ENCODE assay signal across 19 cellular contexts in the genomic region with DNA sequence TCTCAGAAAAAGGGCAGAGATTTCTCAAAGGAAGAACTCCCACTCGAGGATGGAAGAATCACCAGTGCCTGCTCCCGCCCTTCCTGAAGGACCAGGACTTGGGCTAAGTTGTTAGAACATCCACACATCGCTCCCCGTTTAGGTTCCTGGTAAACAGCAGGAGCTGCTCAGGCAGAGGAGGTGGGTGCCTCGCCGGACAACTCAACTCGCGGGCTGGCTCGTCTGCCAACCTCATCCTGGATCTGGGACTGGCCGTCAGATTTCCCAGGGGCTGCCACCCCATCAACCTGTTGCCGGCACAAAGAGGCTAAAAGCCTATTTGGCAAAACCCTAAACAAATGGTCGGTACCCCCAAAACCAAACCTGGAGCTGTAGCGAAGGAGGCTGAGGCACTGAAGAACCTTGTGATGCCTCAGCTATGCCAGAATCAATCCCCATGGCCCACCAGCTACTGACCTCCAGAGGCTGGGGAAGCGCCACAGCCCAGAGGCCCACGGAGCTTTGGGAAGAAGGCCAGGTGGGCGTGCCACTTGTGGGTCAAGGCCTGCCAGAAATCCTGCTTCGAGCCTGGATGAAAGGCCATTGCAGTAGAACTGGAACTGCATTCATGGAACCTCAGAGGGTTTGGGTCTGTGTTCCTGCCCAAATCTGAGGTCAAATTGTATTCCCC. TPM values are rescaled to one million over a fixed set of nuclear protein-coding genes. Genes with fewer than 3 reads are reported as not detected.
A peak's percentile ranks its signal among the peaks of the same experiment; 100 is the strongest.
DNase-seq lines count a peak whose midpoint lies in the region; TF ChIP-seq lines count a peak whose summit lies in the region.
"Had no signal": no experiment of that assay in that cellular context is flagged by ENCODE, and none has a peak within 500 bp of the region (broad histone marks: within the 10 kb centered on the region; RNA-seq: fewer than 3 reads in every experiment).

No MANE protein-coding gene starts in this region.

- no peak overlapping the region for H2AK5ac ChIP-seq in neuronal stem cell (ENCODE audit: low read depth, low read length)

- no peak overlapping the region for H2BK120ac ChIP-seq in neuronal stem cell (ENCODE audit: low read depth, low read length)

- no peak overlapping the region for H2AFZ ChIP-seq in neuronal stem cell (ENCODE audit: low read length)

- peak overlapping the region; percentile 77 for H3K18ac ChIP-seq in neuronal stem cell (ENCODE audit: low read length)

- H3K27ac Mint-ChIP-seq in nephron = peak overlapping the region in 2 of 3 experiments; percentile 13 to 43
- H3K27ac Mint-ChIP-seq: CD4-positive, CD25-positive, alpha-beta regulatory T cell; CD8-positive, alpha-beta T cell had no signal

- CTCF ChIA-PET in HEK293 (lab: Yijun Ruan, JAX) = no interaction called here

- H3K4ac ChIP-seq in neuronal stem cell (ENCODE audit: low read length) = no peak overlapping the region

- no peak for TF ChIP-seq CTCF in HEK293 (tag by site-specific recombination; IDR thresholded peaks at IDR 0.05)
- no peak for TF ChIP-seq CTCF in nephron (IDR thresholded peaks at IDR 0.05; ENCODE audit: unreplicated experiment in 3 of 3)

- H3K4me3 Mint-ChIP-seq in nephron = no peak overlapping the region
- H3K4me3 Mint-ChIP-seq: CD4-positive, CD25-positive, alpha-beta regulatory T cell; CD8-positive, alpha-beta T cell had no signal

- POLR2A ChIA-PET in HEK293 (lab: Yijun Ruan, JAX) = no interaction called here

- no peak overlapping the region for H3K14ac ChIP-seq in neuronal stem cell (ENCODE audit: low read length)

- no peaks in the 10 kb centered on the region for H3K27me3 ChIP-seq in neuronal stem cell (ENCODE audit: control insufficient read depth in 3 of 3, insufficient read depth in 3 of 3, low read depth in 1 of 3, low read length in 3 of 3)
- H3K27me3 ChIP-seq: BLaER1 had no signal

- H2BK12ac ChIP-seq in neuronal stem cell (ENCODE audit: low read length) = no peak overlapping the region

- no peaks in the 10 kb centered on the region for H3K36me3 Mint-ChIP-seq in nephron (ENCODE audit: low read depth)
- H3K36me3 Mint-ChIP-seq: CD4-positive, CD25-positive, alpha-beta regulatory T cell; CD8-positive, alpha-beta T cell had no signal

- H3K36me3 ChIP-seq in HEK293 (ENCODE audit: control insufficient read depth in 2 of 2, insufficient read depth in 1 of 2, low read length in 2 of 2) = no peaks in the 10 kb centered on the region
- H3K36me3 ChIP-seq in neuronal stem cell (replicated peaks in 1 of 2; ENCODE audit: control insufficient read depth in 2 of 2, insufficient read depth in 2 of 2, low read length in 2 of 2) = no peaks in the 10 kb centered on the region
- H3K36me3 ChIP-seq: BLaER1 had no signal

- H3K9me3 ChIP-seq in HEK293 (ENCODE audit: control insufficient read depth, insufficient read depth, low read depth, low read length) (no peaks in the 10 kb centered on the region), neuronal stem cell (replicated peaks in 1 of 2; ENCODE audit: control insufficient read depth in 2 of 2, insufficient read depth in 1 of 2, low read depth in 1 of 2, low read length in 2 of 2) (peaks cover 0 to 8% of the 10 kb centered on the region in 2 donors)
- H3K9me3 ChIP-seq: Caco-2 had no signal

- H3K27me3 Mint-ChIP-seq in nephron (ENCODE audit: low read depth) = peaks cover 7% of the 10 kb centered on the region
- H3K27me3 Mint-ChIP-seq: CD4-positive, CD25-positive, alpha-beta regulatory T cell had no signal

- DNase-seq in neuronal stem cell (ENCODE audit: low spot score) (no peak), KG1 (lab: John Stamatoyannopoulos, UW) (no peak), NOMO-1 (lab: John Stamatoyannopoulos, UW; ENCODE audit: unreplicated experiment in 2 of 2) (no peak), ACHN (no peak), SW480 (ENCODE audit: low spot score) (no peak)
- DNase-seq: Caco-2; CD4-positive, CD25-positive, alpha-beta regulatory T cell; CD8-positive, alpha-beta T cell; DMS153; DND-41; GOT3; H7; HCEC 1CT had no signal

- H3K9me3 Mint-ChIP-seq in nephron = peaks cover 10% of the 10 kb centered on the region

- no peak overlapping the region for H2BK5ac ChIP-seq in neuronal stem cell (ENCODE audit: low read length)

- no peaks in the 10 kb centered on the region for H3K4me1 ChIP-seq in HEK293 (ENCODE audit: control insufficient read depth, insufficient read depth, low read length)
- no peaks in the 10 kb centered on the region for H3K4me1 ChIP-seq in neuronal stem cell (ENCODE audit: control insufficient read depth in 2 of 2, insufficient read depth in 1 of 2, low read depth in 1 of 2, low read length in 2 of 2)
- H3K4me1 ChIP-seq: BLaER1, Caco-2 had no signal

- H3K9ac ChIP-seq in neuronal stem cell (ENCODE audit: low read depth, low read length, poor library complexity) = no peak overlapping the region
- H3K9ac ChIP-seq: BLaER1 had no signal

- no peak overlapping the region for H3K23ac ChIP-seq in neuronal stem cell (ENCODE audit: low read depth, low read length, poor library complexity)

- H3K27ac ChIP-seq in HEK293 (ENCODE audit: extremely low read depth, low read depth, low read length) (no peak overlapping the region), cingulate gyrus (ENCODE audit: low read depth, low read length) (peak overlapping the region; percentile 14), neuronal stem cell (replicated peaks; ENCODE audit: low read length) (no peak overlapping the region)
- H3K27ac ChIP-seq: 22Rv1, BLaER1, C4-2B had no signal

- H3K4me3 ChIP-seq in HEK293 (ENCODE audit: low read depth, low read length) = no peak overlapping the region
- H3K4me3 ChIP-seq in neuronal stem cell (ENCODE audit: low read length in 2 of 2) = no peak overlapping the region
- H3K4me3 ChIP-seq: BLaER1 had no signal

- peaks cover 6% of the 10 kb centered on the region for H3K4me1 Mint-ChIP-seq in nephron
- H3K4me1 Mint-ChIP-seq: CD4-positive, CD25-positive, alpha-beta regulatory T cell had no signal

- no peak overlapping the region for H2BK15ac ChIP-seq in neuronal stem cell (ENCODE audit: low read length)

- in situ Hi-C loops in ACHN (cut with HindIII; ENCODE audit: low pct_ligation_motif_present, low pct_unique_long_range_greater_than_20kb, low sequenced_read_pairs) = no loop called here

- H3K79me1 ChIP-seq in neuronal stem cell (ENCODE audit: low read depth, low read length) = peaks cover 2% of the 10 kb centered on the region

- no peak overlapping the region for H3K4me2 ChIP-seq in neuronal stem cell (ENCODE audit: insufficient read depth, low read length, poor library complexity, severe bottlenecking)
- H3K4me2 ChIP-seq: BLaER1 had no signal

- WGBS in neuronal stem cell (ENCODE audit: extremely low coverage in 2 of 2, insufficient read length in 2 of 2, insufficient replicate concordance in 1 of 2), 2 donors = no CpG with 5 or more reads among the region's 17 CpGs

- H4K8ac ChIP-seq in neuronal stem cell (ENCODE audit: low read depth, low read length) = no peak overlapping the region

- H4K91ac ChIP-seq in neuronal stem cell (ENCODE audit: low read depth, low read length, poor library complexity) = no peak overlapping the region

TF ChIP-seq in HEK293, 187 proteins besides CTCF, POLR2A, EP300 and RAD21:
- TF ChIP-seq SCRT2 (tag by site-specific recombination; IDR thresholded peaks at IDR 0.05) = 0 out of 2 replicates have a peak, but pooled peaks have one; percentile 12
- TF ChIP-seq ZNF423 (tag by site-specific recombination; IDR thresholded peaks at IDR 0.05) = no peak
- no peak for TF ChIP-seq KLF10 (tag by site-specific recombination; IDR thresholded peaks at IDR 0.05)
- TF ChIP-seq ZNF521 (tag by site-specific recombination; IDR thresholded peaks at IDR 0.05) = no peak
- TF ChIP-seq, protein P1, sequence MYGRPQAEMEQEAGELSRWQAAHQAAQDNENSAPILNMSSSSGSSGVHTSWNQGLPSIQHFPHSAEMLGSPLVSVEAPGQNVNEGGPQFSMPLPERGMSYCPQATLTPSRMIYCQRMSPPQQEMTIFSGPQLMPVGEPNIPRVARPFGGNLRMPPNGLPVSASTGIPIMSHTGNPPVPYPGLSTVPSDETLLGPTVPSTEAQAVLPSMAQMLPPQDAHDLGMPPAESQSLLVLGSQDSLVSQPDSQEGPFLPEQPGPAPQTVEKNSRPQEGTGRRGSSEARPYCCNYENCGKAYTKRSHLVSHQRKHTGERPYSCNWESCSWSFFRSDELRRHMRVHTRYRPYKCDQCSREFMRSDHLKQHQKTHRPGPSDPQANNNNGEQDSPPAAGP (tag by site-specific recombination; IDR thresholded peaks at IDR 0.05) = no peak
- TF ChIP-seq ZNF558 (tag by site-specific recombination; IDR thresholded peaks at IDR 0.05) = no peak
- TF ChIP-seq ZNF114 (tag by site-specific recombination; IDR thresholded peaks at IDR 0.05) = no peak
- no peak for TF ChIP-seq ZNF555 (tag by site-specific recombination; conservative IDR thresholded peaks at IDR 0.05)

RNA-seq across cellular contexts. Expression of a gene that starts 42.9 kb away (rescaled TPM):
- polyA plus RNA-seq in neuronal stem cell (2013, experiment 1 of 2) = 6.0 TPM
- polyA plus RNA-seq in neuronal stem cell (2013, experiment 2 of 2) = 6.5 TPM
- polyA plus RNA-seq: CD4-positive, CD25-positive, alpha-beta regulatory T cell had no signal
